In the genomic region with DNA sequence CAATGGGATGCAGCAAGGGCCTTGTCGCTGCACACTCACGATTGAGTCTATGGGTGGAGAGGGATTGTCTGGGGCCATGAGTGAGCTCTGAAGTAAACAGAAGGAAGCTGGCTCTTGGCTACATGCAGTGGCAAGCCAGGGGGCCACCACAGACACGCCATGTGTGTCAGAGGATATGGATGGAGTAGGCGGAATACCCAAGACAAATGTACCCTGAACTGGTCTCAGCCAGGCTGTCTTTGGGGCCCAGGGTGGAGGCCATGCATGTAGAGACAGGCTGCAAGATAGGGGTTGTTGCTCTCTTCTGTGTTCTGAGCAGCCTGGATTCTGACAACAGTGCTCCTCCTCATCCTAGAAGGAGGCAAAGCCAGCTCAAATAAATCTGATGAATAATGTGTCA, we compare ENCODE assay signal across 17 cellular contexts.
"Had no signal": no experiment of that assay in that cellular context is flagged by ENCODE, and none has a peak within 500 bp of the region (broad histone marks: within the 10 kb centered on the region; RNA-seq: fewer than 3 reads in every experiment).

No MANE protein-coding gene starts in this region.

- H3K27me3 Mint-ChIP-seq: activated naive CD8-positive, alpha-beta T cell had no signal

- H3K4me1 Mint-ChIP-seq: stimulated activated effector memory CD8-positive, alpha-beta T cell treated with anti-CD3 and anti-CD28 coated beads, Interleukin-12 subunit alpha, Interleukin-12 subunit beta, amount 100 ng/mL, for 72 hours had no signal

- H3K9me3 Mint-ChIP-seq: stimulated activated effector memory CD8-positive, alpha-beta T cell treated with anti-CD3 and anti-CD28 coated beads, Interleukin-12 subunit alpha, Interleukin-12 subunit beta, amount 100 ng/mL, for 72 hours had no signal

- H3K27ac Mint-ChIP-seq: activated naive CD8-positive, alpha-beta T cell; stimulated activated effector memory CD8-positive, alpha-beta T cell treated with anti-CD3 and anti-CD28 coated beads, Interleukin-12 subunit alpha, Interleukin-12 subunit beta, amount 100 ng/mL, for 72 hours had no signal

- H3K4me3 Mint-ChIP-seq: activated naive CD8-positive, alpha-beta T cell; stimulated activated effector memory CD8-positive, alpha-beta T cell treated with anti-CD3 and anti-CD28 coated beads, Interleukin-12 subunit alpha, Interleukin-12 subunit beta, amount 100 ng/mL, for 72 hours had no signal

- H3K4me3 ChIP-seq: cardiac muscle cell, ovary, smooth muscle cell, stomach, thoracic aorta had no signal

- DNase-seq: activated CD4-positive, alpha-beta T cell treated with anti-CD3 and anti-CD28 coated beads for 1 hour; activated gamma-delta T cell; hippocampal formation; ovary; stimulated activated CD4-positive, alpha-beta T cell treated with anti-CD3 and anti-CD28 coated beads, Interleukin-4, amount 100 ng/mL, for 1 hour; stomach; SW 1271; T-helper 2 cell; WERI-Rb-1 had no signal

- ATAC-seq: left lobe of liver; sciatic nerve; stimulated activated effector memory CD8-positive, alpha-beta T cell treated with anti-CD3 and anti-CD28 coated beads, Interleukin-12 subunit alpha, Interleukin-12 subunit beta, amount 100 ng/mL, for 72 hours had no signal

- H3K36me3 ChIP-seq: cardiac muscle cell, ovary, stomach, thoracic aorta, WERI-Rb-1 had no signal

- H3K27ac ChIP-seq: cardiac muscle cell, ovary, thoracic aorta, WERI-Rb-1 had no signal

- FAIRE-seq: islet of Langerhans had no signal

- H3K9me3 ChIP-seq: ovary, stomach, thoracic aorta had no signal

- H3K4me2 ChIP-seq: smooth muscle cell had no signal

- H3K36me3 Mint-ChIP-seq: activated naive CD8-positive, alpha-beta T cell; stimulated activated effector memory CD8-positive, alpha-beta T cell treated with anti-CD3 and anti-CD28 coated beads, Interleukin-12 subunit alpha, Interleukin-12 subunit beta, amount 100 ng/mL, for 72 hours had no signal

- H3K27me3 ChIP-seq: ovary, stomach had no signal
